Comparison of ENCODE assay signal across 31 cellular contexts in genomic region chrX:15960237-15960636, GRCh38.
A peak's percentile ranks its signal among the peaks of the same experiment; 100 is the strongest.
DNase-seq lines count a peak whose midpoint lies in the region; ATAC-seq, FAIRE-seq and TF ChIP-seq lines count a peak whose summit lies in the region.
"Had no signal": no experiment of that assay in that cellular context is flagged by ENCODE, and none has a peak within 500 bp of the region (broad histone marks: within the 10 kb centered on the region; RNA-seq: fewer than 3 reads in every experiment).

No MANE protein-coding gene starts in this region.

- ATAC-seq in GM18907 (IDR thresholded peaks at IDR 0.05; ENCODE audit: unreplicated experiment) = no peak
- ATAC-seq in HG03135 (IDR thresholded peaks at IDR 0.05; ENCODE audit: unreplicated experiment) = no peak
- ATAC-seq: A549; CD8-positive, alpha-beta T cell had no signal

- CTCF ChIA-PET in HEK293 (lab: Yijun Ruan, JAX) = interaction anchor here (0.7 to 1.1 kb wide), 2 partner anchors 29 to 99 kb away, joined by 3 to 4 read pairs; no protein-coding TSS in a partner anchor

- H3K36me3 ChIP-seq in HEK293 (ENCODE audit: control insufficient read depth in 2 of 2, insufficient read depth in 1 of 2, low read length in 2 of 2) = no peaks in the 10 kb centered on the region
- H3K36me3 ChIP-seq in kidney (ENCODE audit: control insufficient read depth in 1 of 2, insufficient read depth in 2 of 2, low read length in 2 of 2) = no peaks in the 10 kb centered on the region
- H3K36me3 ChIP-seq: BE2C; BLaER1; BLaER1 treated with 17β-estradiol and CSF1 and Interleukin-3, amounts not matched to agents 10 nM and 100 nM had no signal

- H3K27ac ChIP-seq in HEK293 (ENCODE audit: extremely low read depth, low read depth, low read length) (no peak overlapping the region), kidney (ENCODE audit: low read depth in 2 of 2, low read length in 2 of 2) (no peak overlapping the region)
- H3K27ac ChIP-seq: 22Rv1; A549; BLaER1; BLaER1 treated with 17β-estradiol and CSF1 and Interleukin-3, amounts not matched to agents 10 nM and 100 nM; C4-2B had no signal

- peak; percentile 63 for FAIRE-seq in kidney (lab: Jason Lieb, UNC)
- FAIRE-seq: A204.1, D721Med had no signal

- TF ChIP-seq CTCF in HEK293 (tag by site-specific recombination; IDR thresholded peaks at IDR 0.05) (no peak), kidney (IDR thresholded peaks at IDR 0.05; ENCODE audit: borderline replicate concordance, extremely low read depth, insufficient read depth) (no peak)

- no peak for DNase-seq in kidney
- DNase-seq: 8988T; ACHN; AML-193; BE2C; C1 segment of cervical spinal cord; Caco-2; Calu3; CD4-positive, alpha-beta memory T cell; CD4-positive, alpha-beta T cell; CD4-positive, CD25-positive, alpha-beta regulatory T cell; CD8-positive, alpha-beta memory T cell; CD8-positive, alpha-beta T cell; COR-L47; DMS 273 treated with DMSO at 0.1 percent for 48 hours; DMS153; DMS53; DMS79; DMS79 treated with DMSO at 0.1 percent for 48 hours; DND-41; EL had no signal

- POLR2A ChIA-PET in HEK293 (lab: Yijun Ruan, JAX) = no interaction called here

- intact Hi-C loops in kidney (cut with DNase I) = no loop called here

- no peaks in the 10 kb centered on the region for H3K4me1 ChIP-seq in HEK293 (ENCODE audit: control insufficient read depth, insufficient read depth, low read length)
- no peaks in the 10 kb centered on the region for H3K4me1 ChIP-seq in kidney (ENCODE audit: control insufficient read depth in 1 of 2, insufficient read depth in 1 of 2, low read depth in 1 of 2, low read length in 2 of 2)
- H3K4me1 ChIP-seq: A549; BE2C; BLaER1; BLaER1 treated with 17β-estradiol and CSF1 and Interleukin-3, amounts not matched to agents 10 nM and 100 nM; Caco-2 had no signal

- no peak overlapping the region for H3K9ac ChIP-seq in kidney (ENCODE audit: low read length in 2 of 2)
- H3K9ac ChIP-seq: BLaER1; BLaER1 treated with 17β-estradiol and CSF1 and Interleukin-3, amounts not matched to agents 10 nM and 100 nM had no signal

- H3K4me3 ChIP-seq in HEK293 (ENCODE audit: low read depth, low read length) (no peak overlapping the region), kidney (ENCODE audit: low read length in 2 of 2) (no peak overlapping the region)
- H3K4me3 ChIP-seq: A549; BLaER1; BLaER1 treated with 17β-estradiol and CSF1 and Interleukin-3, amounts not matched to agents 10 nM and 100 nM had no signal

- no peaks in the 10 kb centered on the region for H3K9me3 ChIP-seq in HEK293 (ENCODE audit: control insufficient read depth, insufficient read depth, low read depth, low read length)
- no peaks in the 10 kb centered on the region for H3K9me3 ChIP-seq in kidney (ENCODE audit: control insufficient read depth in 1 of 2, low read length in 2 of 2)
- H3K9me3 ChIP-seq: A549, BE2C, BLaER1, Caco-2 had no signal

TF ChIP-seq in HEK293, 187 proteins besides CTCF, POLR2A, EP300 and RAD21:
- no peak for TF ChIP-seq HOXD13 (CRISPR knock-in tag; IDR thresholded peaks at IDR 0.05; ENCODE audit: borderline replicate concordance)
- peak; percentile 90 for TF ChIP-seq ZNF529 (tag by site-specific recombination; IDR thresholded peaks at IDR 0.05; ENCODE audit: insufficient replicate concordance)
- no peak for TF ChIP-seq ZNF138 (tag by site-specific recombination; IDR thresholded peaks at IDR 0.05; ENCODE audit: borderline replicate concordance)
- TF ChIP-seq ZNF16 (tag by site-specific recombination; IDR thresholded peaks at IDR 0.05; ENCODE audit: low read depth) = no peak
